Comparison of ENCODE assay signal across 8 cellular contexts in genomic region chr13:94550030-94550738, GRCh38. TPM values are rescaled to one million over a fixed set of nuclear protein-coding genes. Genes with fewer than 3 reads are reported as not detected.
DNase-seq lines count a peak whose midpoint lies in the region; ATAC-seq, FAIRE-seq and TF ChIP-seq lines count a peak whose summit lies in the region.

No MANE protein-coding gene starts in this region.

- POLR2A ChIA-PET in WTC11 (lab: Charles Lee), result interaction anchor here (0.6 to 2.3 kb wide), 6 partner anchors 15 to 134 kb away, joined by 3 to 11 read pairs (median 6); partner anchors contain the start of genes GPR180 and TGDS

- H3K4me1 Mint-ChIP-seq in WTC11, result peaks cover 36% of the 10 kb centered on the region

- peak overlapping the region; percentile 61 to 81 (median 66) for H3K4me3 ChIP-seq in pancreas

- no peaks in the 10 kb centered on the region for H3K27me3 ChIP-seq in foreskin keratinocyte
- no peaks in the 10 kb centered on the region for H3K27me3 ChIP-seq in pancreas

- TF ChIP-seq CTCF in WTC11 (IDR thresholded peaks at IDR 0.05) (no peak), foreskin keratinocyte (conservative IDR thresholded peaks at IDR 0.05) (no peak), pancreas (IDR thresholded peaks at IDR 0.05) (no peak)

- H3K27me3 Mint-ChIP-seq in WTC11 (ENCODE audit: low read depth), result peaks cover 17% of the 10 kb centered on the region

- H3K4me3 Mint-ChIP-seq in WTC11, result peak overlapping the region; percentile 83

- H3K4me1 ChIP-seq in foreskin keratinocyte, result no peaks in the 10 kb centered on the region
- no peaks in the 10 kb centered on the region for H3K4me1 ChIP-seq in pancreas

- intact Hi-C loops in pancreas (cut with DNase I), result no loop called here

- peak overlapping the region; percentile 92 for H3K27ac Mint-ChIP-seq in WTC11

- ATAC-seq in GM18861 (IDR thresholded peaks at IDR 0.05; ENCODE audit: unreplicated experiment) (peak; percentile 1), HG03342 (IDR thresholded peaks at IDR 0.05; ENCODE audit: unreplicated experiment) (peak; percentile 12), WTC11 (peak; percentile 51), foreskin keratinocyte (peak; percentile 65), pancreas (peak; percentile 51 to 69 (median 62)), HG03097 (IDR thresholded peaks at IDR 0.05; ENCODE audit: low FRiP score, unreplicated experiment) (no peak)

- H3K27ac ChIP-seq in foreskin keratinocyte (peak overlapping the region; percentile 57), pancreas (peak overlapping the region; percentile 81 to 97 (median 90))

- H3K36me3 ChIP-seq in pancreas, result no peaks in the 10 kb centered on the region

- WGBS in pancreas, 2 donors, result 17% methylated on average over 23 of the region's 23 CpGs

- no peak for FAIRE-seq in pancreas (lab: Jason Lieb, UNC)

- H3K9me3 Mint-ChIP-seq in WTC11, result peaks cover 7% of the 10 kb centered on the region

- H3K9me3 ChIP-seq in pancreas, result no peaks in the 10 kb centered on the region

- peak; percentile 59 for DNase-seq in A172 (ENCODE audit: low spot score)
- DNase-seq in WTC11 (ENCODE audit: low spot score), result no peak
- peak in 1 of 2 donors; percentile 74 for DNase-seq in foreskin keratinocyte
- DNase-seq in pancreas, result peak in 1 of 6 donors; percentile 37
- DNase-seq in activated CD8-positive, alpha-beta memory T cell treated with anti-CD3 and anti-CD28 coated beads, Interleukin-2, amount 50 U/mL, for 4 hours, result no peak

- H3K36me3 Mint-ChIP-seq in WTC11, result peaks cover 7% of the 10 kb centered on the region

- CTCF ChIA-PET in WTC11 (lab: Charles Lee), result interaction anchor here (0.8 to 2.3 kb wide), 11 partner anchors 14 to 134 kb away, joined by 3 to 16 read pairs (median 4); partner anchors contain the start of gene TGDS

TF ChIP-seq in WTC11, 78 proteins besides CTCF, POLR2A, EP300 and RAD21:
- TF ChIP-seq ETV6 (CRISPR knock-in tag; IDR thresholded peaks at IDR 0.05), result 0 out of 2 replicates have a peak, but pooled peaks have one; percentile 16
- no peak for TF ChIP-seq ELF4 (CRISPR knock-in tag; IDR thresholded peaks at IDR 0.05; ENCODE audit: low read depth)
- 0 out of 2 replicates have a peak, but pooled peaks have one; percentile 41 for TF ChIP-seq ZBTB43 (CRISPR knock-in tag; IDR thresholded peaks at IDR 0.05)

RNA-seq across cellular contexts. Expression of gene TGDS, which starts 45.8 kb away (rescaled TPM):
- total RNA-seq in A172 (2014; rRNA removed; shearing (Covaris generic)), result 15.1 and 23.8 TPM in 2 replicates
- total RNA-seq in WTC11 (2021) (12.5 to 15.8 TPM (median 15.2 TPM) in 3 replicates), foreskin keratinocyte (12.4 and 12.7 TPM in 2 replicates), pancreas (1 to 10 TPM; 2.1 to 6.5 (median 5.1) TPM)
- polyA plus RNA-seq in foreskin keratinocyte (6.5 and 7.8 TPM in 2 replicates), pancreas (1 to 10 TPM; 5.8 to 8.4 TPM)

RNA-seq across cellular contexts. Expression of gene GPR180, which starts 51.5 kb away (rescaled TPM):
- 14.8 and 16.3 TPM in 2 replicates for total RNA-seq in A172 (2014; rRNA removed; shearing (Covaris generic))
- total RNA-seq in WTC11 (2021) (4.5 to 5.0 TPM (median 5.0 TPM) in 3 replicates), foreskin keratinocyte (16.4 and 17.0 TPM in 2 replicates), pancreas (1 to 10 TPM; 1.9 to 3.2 (median 2.3) TPM)
- polyA plus RNA-seq in foreskin keratinocyte (3.7 and 4.7 TPM in 2 replicates), pancreas (1 to 10 TPM; 1.0 to 2.5 TPM)
